In the genomic region with DNA sequence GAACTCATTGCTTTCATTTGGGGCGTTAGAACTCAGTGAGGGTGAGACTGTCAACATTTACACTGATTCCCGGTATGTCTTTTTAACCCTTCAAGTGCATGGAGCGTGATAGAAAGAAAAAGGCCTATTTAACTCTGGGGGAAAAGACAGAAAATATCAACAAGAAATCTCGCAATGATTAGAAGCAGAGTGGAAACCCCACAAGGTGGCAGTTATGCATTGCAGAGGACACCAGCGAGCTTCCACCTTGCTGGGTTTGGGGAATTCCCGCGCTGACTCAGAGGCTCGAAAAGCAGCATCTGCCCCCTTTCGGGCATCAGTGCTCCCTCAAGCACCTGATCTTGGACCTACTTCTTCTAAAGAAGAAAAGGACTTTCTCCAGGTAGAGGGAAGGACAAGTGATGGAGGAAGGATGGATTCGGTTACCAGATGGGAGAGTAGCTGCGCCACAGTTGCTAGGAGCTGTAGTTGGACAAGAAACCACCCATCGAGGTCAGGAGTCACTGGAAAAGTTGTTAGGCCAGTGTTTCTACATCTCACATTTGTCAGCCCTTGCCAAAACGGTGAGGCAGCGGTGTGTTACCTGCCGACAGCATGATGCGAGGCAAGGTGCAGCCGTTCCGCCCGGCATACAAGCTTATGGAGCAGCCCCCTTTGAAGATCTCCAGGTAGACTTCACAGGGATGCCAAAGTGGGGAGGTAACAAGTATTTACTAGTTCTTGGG, we compare ENCODE assay signal across 8 cellular contexts. TPM values are rescaled to one million over a fixed set of nuclear protein-coding genes. Genes with fewer than 3 reads are reported as not detected.
DNase-seq lines count a peak whose midpoint lies in the region; FAIRE-seq and TF ChIP-seq lines count a peak whose summit lies in the region.
"Not testable (repeated sequence)": the region's sequence is repeated elsewhere in the genome, so short reads cannot be mapped to it uniquely, and the experiment has no call there.

No MANE protein-coding gene starts in this region.

- in situ Hi-C loops in ACHN (cut with HindIII; ENCODE audit: low pct_ligation_motif_present, low pct_unique_long_range_greater_than_20kb, low sequenced_read_pairs): not testable (repeated sequence)

- H4K20me1 ChIP-seq in OCI-LY3 (ENCODE audit: insufficient read depth, low read length); keratinocyte (ENCODE audit: control insufficient read depth, extremely low read depth, insufficient read depth, low read length): not testable (repeated sequence)

- not testable (repeated sequence) for FAIRE-seq in keratinocyte (lab: Jason Lieb, UNC)

- H3K4me3 Mint-ChIP-seq in brain: not testable (repeated sequence)

- peak; percentile 29 for DNase-seq in ACHN
- DNase-seq in GM10266 (ENCODE audit: extremely low spot score); HFF-Myc (ENCODE audit: extremely low read depth, low read depth); keratinocyte (ENCODE audit: low read depth, low spot score): not testable (repeated sequence)
- DNase-seq in activated CD4-positive, alpha-beta T cell treated with anti-CD3 and anti-CD28 coated beads for 48 hours: peak; percentile 28
- peak; percentile 11 for DNase-seq in stimulated activated CD4-positive, alpha-beta T cell treated with anti-CD3 and anti-CD28 coated beads, Interleukin-4, amount 100 ng/mL, for 1 hour

- not testable (repeated sequence) for H3K4me3 ChIP-seq in HFF-Myc (replicated peaks; ENCODE audit: low read depth, low read length); OCI-LY3 (ENCODE audit: low read length); keratinocyte (ENCODE audit: control insufficient read depth in 2 of 3, extremely low read depth in 1 of 3, insufficient read depth in 2 of 3, low read depth in 1 of 3, low read length in 3 of 3)

- H3K9me3 ChIP-seq in OCI-LY3 (ENCODE audit: insufficient read depth, low read length); keratinocyte (ENCODE audit: control insufficient read depth, low read depth, low read length): not testable (repeated sequence)

- H3K27ac ChIP-seq in OCI-LY3 (ENCODE audit: low read length); keratinocyte (ENCODE audit: control insufficient read depth, insufficient read depth, low read length): not testable (repeated sequence)

- peak overlapping the region; percentile 30; the same call in 1 of the 2 replicates for H3K9ac ChIP-seq in OCI-LY3 (ENCODE audit: low read length)
- not testable (repeated sequence) for H3K9ac ChIP-seq in keratinocyte (ENCODE audit: control insufficient read depth, extremely low read depth, insufficient read depth, low read length)

- not testable (repeated sequence) for H3K79me2 ChIP-seq in OCI-LY3 (ENCODE audit: low read length); keratinocyte (ENCODE audit: control insufficient read depth, insufficient read depth, low read length)

- H3K36me3 Mint-ChIP-seq in brain: not testable (repeated sequence)

- not testable (repeated sequence) for H3K27me3 Mint-ChIP-seq in brain

- not testable (repeated sequence) for H3K9me1 ChIP-seq in keratinocyte (ENCODE audit: control insufficient read depth, extremely low read depth, insufficient read depth, low read length)

- peak overlapping the region in 3 of 5 experiments; percentile 30 to 92 (median 61) for H3K27ac Mint-ChIP-seq in brain

- peak; percentile 44 for TF ChIP-seq CTCF in GM10266 (IDR thresholded peaks at IDR 0.05; ENCODE audit: control insufficient read depth, insufficient read depth, low read depth, missing control alignments)
- peak; percentile 17 for TF ChIP-seq CTCF in HFF-Myc (IDR thresholded peaks at IDR 0.05; ENCODE audit: low read depth, low read length, missing control alignments)
- TF ChIP-seq CTCF in OCI-LY3 (IDR thresholded peaks at IDR 0.05; ENCODE audit: low read depth, low read length): peak; percentile 53
- not testable (repeated sequence) for TF ChIP-seq CTCF in brain (conservative IDR thresholded peaks at IDR 0.05)
- TF ChIP-seq CTCF in keratinocyte (optimal IDR thresholded peaks at IDR 0.05 in 1 of 3, IDR thresholded peaks at IDR 0.05 in 1 of 3, conservative IDR thresholded peaks at IDR 0.05 in 1 of 3; ENCODE audit: extremely low read depth in 1 of 3, insufficient read depth in 2 of 3, low read length in 3 of 3): peak; percentile 11 to 51 (median 46)

- H3K27me3 ChIP-seq in OCI-LY3 (ENCODE audit: low read depth, low read length); keratinocyte (ENCODE audit: control insufficient read depth, extremely low read depth, insufficient read depth, low read length): not testable (repeated sequence)

- dilution Hi-C loops in keratinocyte (cut with MboI; ENCODE audit: extremely low pct_ligation_motif_present, low sequenced_read_pairs): not testable (repeated sequence)

- H3K9me3 Mint-ChIP-seq in brain: not testable (repeated sequence)

- peaks cover 25% of the 10 kb centered on the region for H3K4me1 Mint-ChIP-seq in brain

- H3K36me3 ChIP-seq in OCI-LY3 (replicated peaks; ENCODE audit: low read depth, low read length); keratinocyte (ENCODE audit: control insufficient read depth in 2 of 2, extremely low read depth in 1 of 2, insufficient read depth in 2 of 2, low read length in 2 of 2): not testable (repeated sequence)

- H3K4me2 ChIP-seq in OCI-LY3 (ENCODE audit: low read length): peak overlapping the region; percentile 59
- H3K4me2 ChIP-seq in keratinocyte (ENCODE audit: control insufficient read depth, extremely low read depth, insufficient read depth, low read depth, low read length): not testable (repeated sequence)

- peak overlapping the region; percentile 74; the same call in 1 of the 2 replicates for H2AFZ ChIP-seq in OCI-LY3 (ENCODE audit: low read depth, low read length)
- H2AFZ ChIP-seq in keratinocyte (ENCODE audit: control insufficient read depth, low read length): not testable (repeated sequence)

- H3K4me1 ChIP-seq in OCI-LY3 (ENCODE audit: low read length): peaks cover 17% of the 10 kb centered on the region
- peaks cover 24% of the 10 kb centered on the region for H3K4me1 ChIP-seq in keratinocyte (ENCODE audit: control insufficient read depth, extremely low read depth, insufficient read depth, low read length)

RNA-seq across cellular contexts. Expression of a gene that starts 38.4 kb away (rescaled TPM):
- polyA plus RNA-seq in brain (ENCODE audit: insufficient read depth, low read depth, low replicate concordance) (not detected), keratinocyte (0.03 to 0.13 TPM (median 0.09 TPM) in 3 replicates)
- polyA plus RNA-seq in keratinocyte (2011; ENCODE audit: low read depth): not detected
- polyA plus RNA-seq in keratinocyte (2011; cell fraction: cytosol; rRNA removed): 0.05 TPM in 1 of 2 replicates, not detected in the other
- 0.08 and 0.13 TPM in 2 replicates for polyA plus RNA-seq in keratinocyte (2011; cell fraction: nucleus; rRNA removed)
- polyA plus RNA-seq in keratinocyte (2012; ENCODE audit: low replicate concordance): 0.35 TPM in 1 of 2 replicates, not detected in the other
- 0.16 TPM in 1 of 3 replicates, not detected in the others for polyA minus RNA-seq in keratinocyte
- polyA minus RNA-seq in keratinocyte (2011; cell fraction: cytosol; rRNA and poly(A)+ RNA removed): not detected
- polyA minus RNA-seq in keratinocyte (2011; cell fraction: nucleus; rRNA and poly(A)+ RNA removed): not detected in 2 replicates

RNA-seq across cellular contexts. Expression of a gene that starts 50.6 kb away (rescaled TPM):
- polyA plus RNA-seq in brain (ENCODE audit: insufficient read depth, low read depth, low replicate concordance): not detected
- polyA plus RNA-seq in keratinocyte: not detected in 3 replicates
- polyA plus RNA-seq in keratinocyte (2011; ENCODE audit: low read depth): not detected
- polyA plus RNA-seq in keratinocyte (2011; cell fraction: cytosol; rRNA removed): not detected in 2 replicates
- not detected in 2 replicates for polyA plus RNA-seq in keratinocyte (2011; cell fraction: nucleus; rRNA removed)
- polyA plus RNA-seq in keratinocyte (2012; ENCODE audit: low replicate concordance): not detected in 2 replicates
- polyA minus RNA-seq in keratinocyte: not detected in 3 replicates
- not detected for polyA minus RNA-seq in keratinocyte (2011; cell fraction: cytosol; rRNA and poly(A)+ RNA removed)
- polyA minus RNA-seq in keratinocyte (2011; cell fraction: nucleus; rRNA and poly(A)+ RNA removed): not detected in 2 replicates
